In genomic region chr15:71800835-71801745, GRCh38 we compare ENCODE assay signal across 8 cellular contexts.
DNase-seq lines count a peak whose midpoint lies in the region; ATAC-seq and TF ChIP-seq lines count a peak whose summit lies in the region.

No MANE protein-coding gene starts in this region.

- intact Hi-C loops in head of caudate nucleus (cut with DNase I): no loop called here

- no peaks in the 10 kb centered on the region for H3K27me3 ChIP-seq in GM06990 (replicated peaks; ENCODE audit: control insufficient read depth, insufficient read depth, low read length)

- no peak overlapping the region for H3K4me3 ChIP-seq in GM06990 (replicated peaks; ENCODE audit: low read depth, low read length)
- H3K4me3 ChIP-seq in retinal pigment epithelial cell (ENCODE audit: low read length): no peak overlapping the region

- peak; percentile 65 for TF ChIP-seq CTCF in GM06990 (IDR thresholded peaks at IDR 0.05; ENCODE audit: insufficient read depth, low read length, poor library complexity, severe bottlenecking)
- peak; percentile 83 for TF ChIP-seq CTCF in retinal pigment epithelial cell (conservative IDR thresholded peaks at IDR 0.05; ENCODE audit: low read depth, low read length)

- H3K36me3 ChIP-seq in GM06990 (ENCODE audit: control insufficient read depth, insufficient read depth, low read length): no peaks in the 10 kb centered on the region

- peak; percentile 80 for DNase-seq in ACHN
- DNase-seq in GM06990 (ENCODE audit: extremely low read depth, insufficient read length): no peak
- DNase-seq in NCI-H1694 (lab: John Stamatoyannopoulos, UW): peak; percentile 52
- peak; percentile 9 to 28 for DNase-seq in activated CD4-positive, alpha-beta T cell treated with anti-CD3 and anti-CD28 coated beads, Interleukin-2, amount 50 U/mL, for 48 hours
- DNase-seq in head of caudate nucleus: peak in 26 of 42 donors; percentile 19 to 76 (median 56)
- DNase-seq in retinal pigment epithelial cell (ENCODE audit: low read depth): no peak
- no peak for DNase-seq in ecto neural progenitor cell (ENCODE audit: low spot score)

- in situ Hi-C loops in ACHN (cut with HindIII; ENCODE audit: low pct_ligation_motif_present, low pct_unique_long_range_greater_than_20kb, low sequenced_read_pairs): no loop called here

- no peak for ATAC-seq in GM19351 (IDR thresholded peaks at IDR 0.05; ENCODE audit: unreplicated experiment)

Comparison
In these comparisons a context has a peak if more than half of its experiments do, and no peak if none do; other contexts are left out.
1. DNase-seq: peak in ACHN (single experiment), NCI-H1694 (single experiment), activated CD4-positive, alpha-beta T cell treated with anti-CD3 and anti-CD28 coated beads, Interleukin-2, amount 50 U/mL, for 48 hours (2 of 2) and head of caudate nucleus (26 of 42); none in GM06990 (single experiment), retinal pigment epithelial cell (single experiment) and ecto neural progenitor cell (single experiment).